19 cellular contexts compared by ENCODE assay signal in genomic region chr14:47948981-47949380, GRCh38.
DNase-seq lines count a peak whose midpoint lies in the region; FAIRE-seq and TF ChIP-seq lines count a peak whose summit lies in the region.
"Had no signal": no experiment of that assay in that cellular context is flagged by ENCODE, and none has a peak within 500 bp of the region (broad histone marks: within the 10 kb centered on the region; RNA-seq: fewer than 3 reads in every experiment).

No MANE protein-coding gene starts in this region.

- H3K27me3 ChIP-seq in SU-DHL-6 (ENCODE audit: low read length) = no peaks in the 10 kb centered on the region

- no peak overlapping the region for H3K4me2 ChIP-seq in SU-DHL-6 (ENCODE audit: low read depth, low read length, poor library complexity, severe bottlenecking)
- H3K4me2 ChIP-seq: KMS-11, PC-9 had no signal

- no peaks in the 10 kb centered on the region for H3K79me2 ChIP-seq in SU-DHL-6 (ENCODE audit: insufficient read depth, low read length)

- H2AFZ ChIP-seq in SU-DHL-6 (ENCODE audit: low read depth, low read length, severe bottlenecking) = peak overlapping the region; percentile 18
- H2AFZ ChIP-seq: PC-9 had no signal

- no peak for FAIRE-seq in kidney (lab: Jason Lieb, UNC)
- FAIRE-seq: HepG2 had no signal

- no peak for TF ChIP-seq CTCF in SU-DHL-6 (IDR thresholded peaks at IDR 0.05; ENCODE audit: insufficient read depth, low read length, poor library complexity, severe bottlenecking)
- no peak for TF ChIP-seq CTCF in nephron progenitor cell (IDR thresholded peaks at IDR 0.05)
- TF ChIP-seq CTCF in kidney (IDR thresholded peaks at IDR 0.05; ENCODE audit: borderline replicate concordance, extremely low read depth, insufficient read depth) = no peak
- no peak for TF ChIP-seq CTCF in GM20000 (IDR thresholded peaks at IDR 0.05; ENCODE audit: extremely low read depth, missing control alignments)

- H3K36me3 ChIP-seq in SU-DHL-6 (ENCODE audit: low read length) (no peaks in the 10 kb centered on the region), kidney (ENCODE audit: control insufficient read depth in 1 of 2, insufficient read depth in 2 of 2, low read length in 2 of 2) (no peaks in the 10 kb centered on the region)

- H3K4me3 Mint-ChIP-seq in nephron progenitor cell = no peak overlapping the region
- H3K4me3 Mint-ChIP-seq: CD4-positive, alpha-beta T cell had no signal

- no peaks in the 10 kb centered on the region for H3K27me3 Mint-ChIP-seq in nephron progenitor cell (ENCODE audit: low read depth, poor library complexity)
- H3K27me3 Mint-ChIP-seq: CD4-positive, alpha-beta T cell had no signal

- H3K9me3 Mint-ChIP-seq in nephron progenitor cell = no peaks in the 10 kb centered on the region

- H3K4me1 ChIP-seq in kidney (ENCODE audit: control insufficient read depth in 1 of 2, insufficient read depth in 1 of 2, low read depth in 1 of 2, low read length in 2 of 2) = no peaks in the 10 kb centered on the region

- intact Hi-C loops in kidney (cut with DNase I) = no loop called here

- H3K27ac ChIP-seq in SU-DHL-6 (ENCODE audit: low read depth, low read length) (no peak overlapping the region), kidney (ENCODE audit: low read depth in 2 of 2, low read length in 2 of 2) (no peak overlapping the region)
- H3K27ac ChIP-seq: KMS-11, PC-9, SK-N-MC had no signal

- no peaks in the 10 kb centered on the region for H3K9me2 ChIP-seq in SU-DHL-6 (replicated peaks; ENCODE audit: insufficient read depth, low read length)

- no peak overlapping the region for H3K27ac Mint-ChIP-seq in nephron progenitor cell
- H3K27ac Mint-ChIP-seq: CD4-positive, alpha-beta T cell had no signal

- H4K20me1 ChIP-seq in SU-DHL-6 (ENCODE audit: low read depth, low read length) = no peaks in the 10 kb centered on the region

- DNase-seq in DMS153 (lab: John Stamatoyannopoulos, UW) (peak; percentile 6), NCI-H1105 (lab: John Stamatoyannopoulos, UW) (peak; percentile 27), nephron progenitor cell (peak; percentile 5), hepatic stellate cell (ENCODE audit: low spot score) (no peak), kidney (no peak), GM20000 (ENCODE audit: low spot score) (no peak)
- no peak for DNase-seq in activated naive CD4-positive, alpha-beta T cell treated with anti-CD3 and anti-CD28 coated beads, Interleukin-2, amount 50 U/mL, for 16 hours
- DNase-seq: Calu3; CD4-positive, alpha-beta T cell; DMS79 treated with DMSO at 0.1 percent for 48 hours; GF-D8; GOT3; NCI-H1092 treated with DMSO at 0.1 percent for 48 hours; NCI-H187; PC-9 had no signal

- H3K4me3 ChIP-seq in SU-DHL-6 (ENCODE audit: insufficient read depth, low read length, poor library complexity, severe bottlenecking) = no peak overlapping the region
- no peak overlapping the region for H3K4me3 ChIP-seq in kidney (ENCODE audit: low read length in 2 of 2)
- H3K4me3 ChIP-seq: PC-9, SK-N-MC had no signal

- H3K9ac ChIP-seq in SU-DHL-6 (ENCODE audit: low read length) (no peak overlapping the region), kidney (ENCODE audit: low read length in 2 of 2) (no peak overlapping the region)
- H3K9ac ChIP-seq: KMS-11 had no signal

- H3K36me3 Mint-ChIP-seq in nephron progenitor cell (ENCODE audit: low read depth) = no peaks in the 10 kb centered on the region

- H3K9me3 ChIP-seq in SU-DHL-6 (ENCODE audit: insufficient read depth, low read length) (no peaks in the 10 kb centered on the region), kidney (ENCODE audit: control insufficient read depth in 1 of 2, low read length in 2 of 2) (no peaks in the 10 kb centered on the region)

- no peaks in the 10 kb centered on the region for H3F3A ChIP-seq in SU-DHL-6 (ENCODE audit: insufficient read depth)

- H3K4me1 Mint-ChIP-seq in nephron progenitor cell = peaks cover 5% of the 10 kb centered on the region

Comparison
In these comparisons a context has a peak if more than half of its experiments do, and no peak if none do; other contexts are left out.
1. DNase-seq: peak in DMS153 (single experiment), NCI-H1105 (single experiment) and nephron progenitor cell (single experiment); none in activated naive CD4-positive, alpha-beta T cell treated with anti-CD3 and anti-CD28 coated beads, Interleukin-2, amount 50 U/mL, for 16 hours (single experiment), hepatic stellate cell (single experiment), kidney (single experiment) and GM20000 (single experiment).